In genomic region chr6:131995924-131996323, GRCh38 we compare ENCODE assay signal across 13 cellular contexts. TPM values are rescaled to one million over a fixed set of nuclear protein-coding genes. Genes with fewer than 3 reads are reported as not detected.
DNase-seq lines count a peak whose midpoint lies in the region; TF ChIP-seq lines count a peak whose summit lies in the region.
"Had no signal": no experiment of that assay in that cellular context is flagged by ENCODE, and none has a peak within 500 bp of the region (broad histone marks: within the 10 kb centered on the region; RNA-seq: fewer than 3 reads in every experiment).

No MANE protein-coding gene starts in this region.

- no peaks in the 10 kb centered on the region for H3K27me3 ChIP-seq in SJSA1 (replicated peaks)
- H3K27me3 ChIP-seq: neural progenitor cell had no signal

- no peak for TF ChIP-seq CTCF in fibroblast of mammary gland (conservative IDR thresholded peaks at IDR 0.05; ENCODE audit: control insufficient read depth, insufficient read depth, low read depth, low read length)
- TF ChIP-seq CTCF in retinal pigment epithelial cell (conservative IDR thresholded peaks at IDR 0.05; ENCODE audit: low read depth, low read length) = no peak

- H3K4me3 Mint-ChIP-seq in activated CD4-positive, alpha-beta T cell treated with anti-CD3 and anti-CD28 coated beads, Interleukin-2, amount 10 ng/mL, durations not matched to agents 7 days and 5 days = no peak overlapping the region
- H3K4me3 Mint-ChIP-seq: neural progenitor cell had no signal

- no peak overlapping the region for H3K4me3 ChIP-seq in SJSA1
- no peak overlapping the region for H3K4me3 ChIP-seq in fibroblast of mammary gland (ENCODE audit: control insufficient read depth, low read depth, low read length)
- H3K4me3 ChIP-seq in retinal pigment epithelial cell (ENCODE audit: low read length) = no peak overlapping the region
- H3K4me3 ChIP-seq: neural progenitor cell had no signal

- H3K9me3 ChIP-seq in SJSA1 (replicated peaks) = 0 out of 2 replicates have a peak, but pooled peaks cover 2% of the 10 kb centered on the region

- no peaks in the 10 kb centered on the region for H3K36me3 ChIP-seq in SJSA1
- H3K36me3 ChIP-seq: neural progenitor cell had no signal

- peaks cover 28% of the 10 kb centered on the region for H3K4me1 ChIP-seq in SJSA1 (replicated peaks)
- H3K4me1 ChIP-seq: neural progenitor cell had no signal

- H3K9me3 Mint-ChIP-seq in activated CD4-positive, alpha-beta T cell treated with anti-CD3 and anti-CD28 coated beads, Interleukin-2, amount 10 ng/mL, durations not matched to agents 7 days and 5 days = no peaks in the 10 kb centered on the region
- H3K9me3 Mint-ChIP-seq: activated naive CD4-positive, alpha-beta T cell treated with anti-CD3 and anti-CD28 coated beads, Interleukin-2, amount 50 U/mL, for 72 hours; neural progenitor cell had no signal

- H3K27ac Mint-ChIP-seq in activated CD4-positive, alpha-beta T cell treated with anti-CD3 and anti-CD28 coated beads, Interleukin-2, amount 10 ng/mL, durations not matched to agents 7 days and 5 days = no peak overlapping the region
- H3K27ac Mint-ChIP-seq: activated naive CD4-positive, alpha-beta T cell treated with anti-CD3 and anti-CD28 coated beads, Interleukin-2, amount 50 U/mL, for 72 hours; neural progenitor cell had no signal

- H3K27ac ChIP-seq in SJSA1 = peak overlapping the region; percentile 43
- H3K27ac ChIP-seq: neural progenitor cell had no signal

- peak; percentile 96 for DNase-seq in ELR (ENCODE audit: low read depth)
- peak in 1 of 2 experiments; percentile 50 for DNase-seq in SJSA1 (ENCODE audit: low read depth in 1 of 2, low spot score in 2 of 2)
- peak; percentile 93 for DNase-seq in fibroblast of mammary gland (ENCODE audit: low read depth)
- peak; percentile 39 for DNase-seq in retinal pigment epithelial cell (ENCODE audit: low read depth)
- no peak for DNase-seq in islet precursor cell
- no peak for DNase-seq in activated CD4-positive, alpha-beta T cell treated with anti-CD3 and anti-CD28 coated beads, Interleukin-2, amount 10 ng/mL, durations not matched to agents 7 days and 5 days
- no peak for DNase-seq in stimulated activated CD4-positive, alpha-beta T cell treated with anti-CD3 and anti-CD28 coated beads, Interleukin-12 subunit alpha, Interleukin-12 subunit beta, amount 100 ng/mL, for 4 hours
- no peak for DNase-seq in activated naive CD4-positive, alpha-beta T cell treated with Interleukin-2 at 50 U/mL for 16 hours
- DNase-seq: activated CD4-positive, alpha-beta T cell treated with anti-CD3 and anti-CD28 coated beads, Interleukin-2, amount 50 U/mL, for 48 hours; DMS79; NCI-H1417 had no signal

- no peaks in the 10 kb centered on the region for H3K36me3 Mint-ChIP-seq in activated CD4-positive, alpha-beta T cell treated with anti-CD3 and anti-CD28 coated beads, Interleukin-2, amount 10 ng/mL, durations not matched to agents 7 days and 5 days (ENCODE audit: low read depth)
- H3K36me3 Mint-ChIP-seq: activated naive CD4-positive, alpha-beta T cell treated with anti-CD3 and anti-CD28 coated beads, Interleukin-2, amount 50 U/mL, for 72 hours; neural progenitor cell had no signal

- CTCF ChIA-PET in activated CD4-positive, alpha-beta T cell treated with anti-CD3 and anti-CD28 coated beads, Interleukin-2, amount 10 ng/mL, durations not matched to agents 7 days and 5 days (lab: Charles Lee) = interaction anchor here (0.6 kb wide), 1 partner anchor 41 kb away, joined by 3 read pairs; no protein-coding TSS in a partner anchor

- H3K27me3 Mint-ChIP-seq in activated CD4-positive, alpha-beta T cell treated with anti-CD3 and anti-CD28 coated beads, Interleukin-2, amount 10 ng/mL, durations not matched to agents 7 days and 5 days = no peaks in the 10 kb centered on the region

- H3K4me1 Mint-ChIP-seq in activated CD4-positive, alpha-beta T cell treated with anti-CD3 and anti-CD28 coated beads, Interleukin-2, amount 10 ng/mL, durations not matched to agents 7 days and 5 days = no peaks in the 10 kb centered on the region
- H3K4me1 Mint-ChIP-seq: neural progenitor cell had no signal

- POLR2A ChIA-PET in activated CD4-positive, alpha-beta T cell treated with anti-CD3 and anti-CD28 coated beads, Interleukin-2, amount 10 ng/mL, durations not matched to agents 7 days and 5 days (lab: Charles Lee) = no interaction called here

RNA-seq across cellular contexts. Expression of gene CCN2, which starts 44.8 kb away (rescaled TPM):
- total RNA-seq in SJSA1 (2014; rRNA removed; shearing (Covaris generic)) = 292 and 364 TPM in 2 replicates
- total RNA-seq in activated CD4-positive, alpha-beta T cell treated with anti-CD3 and anti-CD28 coated beads, Interleukin-2, amount 10 ng/mL, durations not matched to agents 7 days and 5 days = not detected
- total RNA-seq: activated naive CD4-positive, alpha-beta T cell treated with anti-CD3 and anti-CD28 coated beads, Interleukin-2, amount 50 U/mL, for 72 hours had no signal

Comparison
In these comparisons a context has a peak if more than half of its experiments do, and no peak if none do; other contexts are left out.
1. DNase-seq: peak in ELR (single experiment), fibroblast of mammary gland (single experiment) and retinal pigment epithelial cell (single experiment); none in islet precursor cell (single experiment), activated CD4-positive, alpha-beta T cell treated with anti-CD3 and anti-CD28 coated beads, Interleukin-2, amount 10 ng/mL, durations not matched to agents 7 days and 5 days (single experiment), stimulated activated CD4-positive, alpha-beta T cell treated with anti-CD3 and anti-CD28 coated beads, Interleukin-12 subunit alpha, Interleukin-12 subunit beta, amount 100 ng/mL, for 4 hours (single experiment) and activated naive CD4-positive, alpha-beta T cell treated with Interleukin-2 at 50 U/mL for 16 hours (single experiment).
2. RNA of gene CCN2, which starts 44.8 kb away (total RNA-seq): 292 to 364 TPM in SJSA1; not detected in activated CD4-positive, alpha-beta T cell treated with anti-CD3 and anti-CD28 coated beads, Interleukin-2, amount 10 ng/mL, durations not matched to agents 7 days and 5 days; every median in the first group is over 100 times any median in the second.